38 cellular contexts compared by ENCODE assay signal in the genomic region with DNA sequence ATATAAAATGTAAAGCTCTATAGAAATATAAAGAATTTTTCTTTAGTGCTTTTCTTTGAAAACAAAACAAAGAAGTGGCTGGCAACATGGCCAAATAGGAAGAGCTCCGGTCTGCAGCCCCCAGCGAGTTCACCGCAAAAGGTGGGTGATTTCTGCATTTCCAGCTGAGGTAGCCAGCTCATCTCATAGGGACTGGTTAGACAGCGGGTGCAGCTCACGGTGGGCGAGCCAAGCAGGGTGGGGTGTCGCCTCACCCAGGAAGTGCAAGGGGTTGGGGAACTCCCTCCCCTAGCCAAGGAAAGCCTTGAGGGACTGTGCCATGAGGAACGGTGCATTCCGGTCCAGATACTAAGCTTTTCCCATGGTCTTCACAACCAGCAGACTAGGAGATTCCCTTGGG. TPM values are rescaled to one million over a fixed set of nuclear protein-coding genes. Genes with fewer than 3 reads are reported as not detected.
DNase-seq lines count a peak whose midpoint lies in the region; ATAC-seq and TF ChIP-seq lines count a peak whose summit lies in the region.
"Had no signal": no experiment of that assay in that cellular context is flagged by ENCODE, and none has a peak within 500 bp of the region (broad histone marks: within the 10 kb centered on the region; RNA-seq: fewer than 3 reads in every experiment).

No MANE protein-coding gene starts in this region.

- no peaks in the 10 kb centered on the region for H4K20me1 ChIP-seq in SU-DHL-6 (ENCODE audit: low read depth, low read length)
- H4K20me1 ChIP-seq: BLaER1; BLaER1 treated with 17β-estradiol and CSF1 and Interleukin-3, amounts not matched to agents 10 nM and 100 nM had no signal

- no peak overlapping the region for H3K18ac ChIP-seq in trophoblast cell (ENCODE audit: low read length)

- H4K8ac ChIP-seq in trophoblast cell (ENCODE audit: low read depth, low read length): no peak overlapping the region

- intact Hi-C loops in posterior vena cava (cut with DNase I): no loop called here
- intact Hi-C loops in activated naive CD4-positive, alpha-beta T cell treated with anti-CD3 and anti-CD28 coated beads for 36 hours (cut with micrococcal nuclease): no loop called here

- no peak overlapping the region for H3K4me3 Mint-ChIP-seq in activated naive CD4-positive, alpha-beta T cell treated with anti-CD3 and anti-CD28 coated beads for 36 hours
- H3K4me3 Mint-ChIP-seq: B cell; CD14-positive monocyte; CD4-positive, alpha-beta memory T cell; CD4-positive, alpha-beta T cell; CD4-positive, CD25-positive, alpha-beta regulatory T cell; CD8-positive, alpha-beta memory T cell; CD8-positive, alpha-beta T cell had no signal

- H3K4me1 Mint-ChIP-seq in activated naive CD4-positive, alpha-beta T cell treated with anti-CD3 and anti-CD28 coated beads for 36 hours (ENCODE audit: low read depth): no peaks in the 10 kb centered on the region
- H3K4me1 Mint-ChIP-seq: CD4-positive, alpha-beta memory T cell; CD8-positive, alpha-beta memory T cell had no signal

- peak overlapping the region; percentile 100 for H3K27ac ChIP-seq in SU-DHL-6 (ENCODE audit: low read depth, low read length)
- no peak overlapping the region for H3K27ac ChIP-seq in trophoblast cell (ENCODE audit: low read depth, low read length)
- H3K27ac ChIP-seq: 22Rv1; A549; BLaER1; BLaER1 treated with 17β-estradiol and CSF1 and Interleukin-3, amounts not matched to agents 10 nM and 100 nM; C4-2B had no signal

- no peak overlapping the region for H3K27ac Mint-ChIP-seq in activated naive CD4-positive, alpha-beta T cell treated with anti-CD3 and anti-CD28 coated beads for 36 hours
- H3K27ac Mint-ChIP-seq: B cell; CD14-positive monocyte; CD4-positive, alpha-beta memory T cell; CD4-positive, alpha-beta T cell; CD4-positive, CD25-positive, alpha-beta regulatory T cell; CD8-positive, alpha-beta T cell had no signal

- H3K79me2 ChIP-seq in SU-DHL-6 (ENCODE audit: insufficient read depth, low read length) (peaks cover 10% of the 10 kb centered on the region), trophoblast cell (ENCODE audit: control insufficient read depth, insufficient read depth, low read length, poor library complexity) (no peaks in the 10 kb centered on the region)

- ATAC-seq in HG02678 (IDR thresholded peaks at IDR 0.05; ENCODE audit: unreplicated experiment): no peak
- ATAC-seq: A549; CD8-positive, alpha-beta T cell had no signal

- H2BK12ac ChIP-seq in trophoblast cell (ENCODE audit: low read length): no peak overlapping the region

- H3K4me3 ChIP-seq in SU-DHL-6 (ENCODE audit: insufficient read depth, low read length, poor library complexity, severe bottlenecking): peak overlapping the region; percentile 21
- H3K4me3 ChIP-seq in trophoblast cell (ENCODE audit: low read depth, low read length): peak overlapping the region; percentile 41
- H3K4me3 ChIP-seq: A549; BLaER1; BLaER1 treated with 17β-estradiol and CSF1 and Interleukin-3, amounts not matched to agents 10 nM and 100 nM had no signal

- H2AFZ ChIP-seq in SU-DHL-6 (ENCODE audit: low read depth, low read length, severe bottlenecking) (no peak overlapping the region), trophoblast cell (ENCODE audit: insufficient read depth, low read length, poor library complexity) (no peak overlapping the region)

- peaks cover 34% of the 10 kb centered on the region for H3F3A ChIP-seq in SU-DHL-6 (ENCODE audit: insufficient read depth)

- H3K9ac ChIP-seq in SU-DHL-6 (ENCODE audit: low read length) (no peak overlapping the region), trophoblast cell (ENCODE audit: low read length) (no peak overlapping the region)
- H3K9ac ChIP-seq: BLaER1; BLaER1 treated with 17β-estradiol and CSF1 and Interleukin-3, amounts not matched to agents 10 nM and 100 nM had no signal

- no peak overlapping the region for H3K14ac ChIP-seq in trophoblast cell (ENCODE audit: low read length)

- no peak overlapping the region for H4K12ac ChIP-seq in trophoblast cell (ENCODE audit: low read depth, low read length)

- H3K4me2 ChIP-seq in SU-DHL-6 (ENCODE audit: low read depth, low read length, poor library complexity, severe bottlenecking) (no peak overlapping the region), trophoblast cell (ENCODE audit: low read length) (no peak overlapping the region)
- H3K4me2 ChIP-seq: A549; BLaER1; BLaER1 treated with 17β-estradiol and CSF1 and Interleukin-3, amounts not matched to agents 10 nM and 100 nM had no signal

- H3K36me3 ChIP-seq in SU-DHL-6 (ENCODE audit: low read length): peaks cover 16% of the 10 kb centered on the region
- H3K36me3 ChIP-seq in trophoblast cell (ENCODE audit: control insufficient read depth in 1 of 2, insufficient read depth in 2 of 2, low read length in 2 of 2): no peaks in the 10 kb centered on the region
- H3K36me3 ChIP-seq: BE2C; BLaER1; BLaER1 treated with 17β-estradiol and CSF1 and Interleukin-3, amounts not matched to agents 10 nM and 100 nM had no signal

- H3K9me2 ChIP-seq in SU-DHL-6 (replicated peaks; ENCODE audit: insufficient read depth, low read length): no peaks in the 10 kb centered on the region

- no peak overlapping the region for H3K4ac ChIP-seq in trophoblast cell (ENCODE audit: low read depth, low read length)

- H3K9me3 ChIP-seq in SU-DHL-6 (ENCODE audit: insufficient read depth, low read length) (no peaks in the 10 kb centered on the region), trophoblast cell (ENCODE audit: insufficient read depth, low read depth, low read length) (no peaks in the 10 kb centered on the region)
- H3K9me3 ChIP-seq: A549, BE2C, BLaER1, Caco-2 had no signal

- H3K79me1 ChIP-seq in trophoblast cell (ENCODE audit: low read length): no peaks in the 10 kb centered on the region

- CTCF ChIA-PET in activated naive CD4-positive, alpha-beta T cell treated with anti-CD3 and anti-CD28 coated beads for 36 hours (lab: Charles Lee): interaction anchor here (0.6 kb wide), 1 partner anchor 360 kb away, joined by 3 read pairs; no protein-coding TSS in a partner anchor

- no peak overlapping the region for H2BK5ac ChIP-seq in trophoblast cell (ENCODE audit: low read depth, low read length, poor library complexity)

- H2BK120ac ChIP-seq in trophoblast cell (ENCODE audit: insufficient read depth, low read length, poor library complexity): no peak overlapping the region

- no CpG with 5 or more reads among the region's 9 CpGs for WGBS in trophoblast cell (ENCODE audit: extremely low coverage, insufficient coverage, insufficient read length)

- no peaks in the 10 kb centered on the region for H3K27me3 Mint-ChIP-seq in activated naive CD4-positive, alpha-beta T cell treated with anti-CD3 and anti-CD28 coated beads for 36 hours (ENCODE audit: low read depth)
- H3K27me3 Mint-ChIP-seq: CD4-positive, alpha-beta T cell had no signal

- peaks cover 8% of the 10 kb centered on the region for H3K9me3 Mint-ChIP-seq in activated naive CD4-positive, alpha-beta T cell treated with anti-CD3 and anti-CD28 coated beads for 36 hours
- H3K9me3 Mint-ChIP-seq: CD4-positive, alpha-beta T cell; CD8-positive, alpha-beta T cell had no signal

- no peaks in the 10 kb centered on the region for H3K4me1 ChIP-seq in trophoblast cell (ENCODE audit: control insufficient read depth in 1 of 2, insufficient read depth in 2 of 2, low read length in 2 of 2)
- H3K4me1 ChIP-seq: A549, BE2C, Caco-2 had no signal

- TF ChIP-seq CTCF in SU-DHL-6 (IDR thresholded peaks at IDR 0.05; ENCODE audit: insufficient read depth, low read length, poor library complexity, severe bottlenecking): no peak

- no peak overlapping the region for H2AK5ac ChIP-seq in trophoblast cell (ENCODE audit: low read length)

- H4K91ac ChIP-seq in trophoblast cell (ENCODE audit: low read depth, low read length): no peak overlapping the region

- H3K23ac ChIP-seq in trophoblast cell (ENCODE audit: low read length): no peak overlapping the region

- H3K36me3 Mint-ChIP-seq in activated naive CD4-positive, alpha-beta T cell treated with anti-CD3 and anti-CD28 coated beads for 36 hours (ENCODE audit: low read depth): no peaks in the 10 kb centered on the region

- H3K27me3 ChIP-seq in SU-DHL-6 (ENCODE audit: low read length) (no peaks in the 10 kb centered on the region), trophoblast cell (ENCODE audit: insufficient read depth, low read length) (no peaks in the 10 kb centered on the region)
- H3K27me3 ChIP-seq: BE2C; BLaER1; BLaER1 treated with 17β-estradiol and CSF1 and Interleukin-3, amounts not matched to agents 10 nM and 100 nM had no signal

- DNase-seq in trophoblast cell (no peak), posterior vena cava (ENCODE audit: low spot score) (peak; percentile 58), NCI-H2171 (lab: John Stamatoyannopoulos, UW) (no peak)
- no peak for DNase-seq in activated naive CD4-positive, alpha-beta T cell treated with anti-CD3 and anti-CD28 coated beads for 36 hours
- DNase-seq: 8988T; ACHN; AML-193; BE2C; C1 segment of cervical spinal cord; Caco-2; Calu3; CD4-positive, alpha-beta memory T cell; CD4-positive, alpha-beta T cell; CD4-positive, CD25-positive, alpha-beta regulatory T cell; CD8-positive, alpha-beta memory T cell; CD8-positive, alpha-beta T cell; COR-L47; DMS 273 treated with DMSO at 0.1 percent for 48 hours; DMS153; DMS53; DMS79; DMS79 treated with DMSO at 0.1 percent for 48 hours; DND-41; EL had no signal

RNA-seq across cellular contexts. Expression of a gene that starts 21.0 kb away (rescaled TPM):
- 0.10 and 0.14 TPM in 2 replicates for polyA plus RNA-seq in trophoblast cell (2013)
- total RNA-seq in posterior vena cava: under 1 TPM in 1 of 2 donors, not detected in 1; 0.42 TPM
- total RNA-seq in activated naive CD4-positive, alpha-beta T cell treated with anti-CD3 and anti-CD28 coated beads for 36 hours: 1 to 10 TPM; 3.4 to 5.2 TPM
- total RNA-seq: A172, A673, B cell, Calu3, Daoy had no signal
- polyA plus RNA-seq: AG04450, BJ had no signal
